Comparison of ENCODE assay signal across 8 cellular contexts in genomic region chr2:121285077-121285449, GRCh38. TPM values are rescaled to one million over a fixed set of nuclear protein-coding genes. Genes with fewer than 3 reads are reported as not detected.
DNase-seq lines count a peak whose midpoint lies in the region; ATAC-seq, FAIRE-seq and TF ChIP-seq lines count a peak whose summit lies in the region.

Gene TFCP2L1, minus strand, starts transcription at chr2:121285202. Its CDS starts 93 bp downstream, at chr2:121285109.

- no peaks in the 10 kb centered on the region for H3K9me3 Mint-ChIP-seq in mesothelial cell of epicardium

- FAIRE-seq in bronchial epithelial cell (lab: Jason Lieb, UNC) = no peak

- peaks cover 19 to 50% (median 36%) of the 10 kb centered on the region in 10 experiments for H3K4me1 ChIP-seq in BLaER1 treated with 17β-estradiol and CSF1 and Interleukin-3, amounts not matched to agents 10 nM and 100 nM

- peaks cover 0 to 11% (median 0%) of the 10 kb centered on the region in 11 experiments; a peak in 6 of 22 replicates for H3K9me3 ChIP-seq in BLaER1 treated with 17β-estradiol and CSF1 and Interleukin-3, amounts not matched to agents 10 nM and 100 nM (replicated peaks in 1 of 11)

- peak; percentile 34 to 83 for DNase-seq in NCI-H526 (lab: John Stamatoyannopoulos, UW)
- DNase-seq in bronchial epithelial cell (ENCODE audit: low read depth) = peak; percentile 30
- DNase-seq in mesothelial cell of epicardium (ENCODE audit: low spot score in 2 of 2, unreplicated experiment in 2 of 2) = peak in 1 of 2 experiments; percentile 50
- no peak for DNase-seq in ureter (ENCODE audit: low spot score)

- H3K4me1 Mint-ChIP-seq in mesothelial cell of epicardium = peaks cover 6% of the 10 kb centered on the region

- H3K27ac Mint-ChIP-seq in mesothelial cell of epicardium = no peak within 1 kb of the TSS

- peak within 1 kb of the TSS; percentile 67 for H3K4me3 Mint-ChIP-seq in mesothelial cell of epicardium

- H3K27me3 ChIP-seq in BLaER1 treated with 17β-estradiol and CSF1 and Interleukin-3, amounts not matched to agents 10 nM and 100 nM = peaks cover 28 to 39% (median 31%) of the 10 kb centered on the region in 11 experiments
- H3K27me3 ChIP-seq in bronchial epithelial cell (ENCODE audit: control insufficient read depth, insufficient read depth, low read length) = no peaks in the 10 kb centered on the region

- no peaks in the 10 kb centered on the region for H3K36me3 ChIP-seq in BLaER1 treated with 17β-estradiol and CSF1 and Interleukin-3, amounts not matched to agents 10 nM and 100 nM
- peaks cover 5% of the 10 kb centered on the region for H3K36me3 ChIP-seq in bronchial epithelial cell (ENCODE audit: control insufficient read depth, insufficient read depth, low read length)

- peak within 1 kb of the TSS; percentile 55 to 81 (median 78) for H3K4me2 ChIP-seq in BLaER1 treated with 17β-estradiol and CSF1 and Interleukin-3, amounts not matched to agents 10 nM and 100 nM

- H3K27ac ChIP-seq in BLaER1 treated with 17β-estradiol and CSF1 and Interleukin-3, amounts not matched to agents 10 nM and 100 nM = no peak within 1 kb of the TSS

- H4K20me1 ChIP-seq in BLaER1 treated with 17β-estradiol and CSF1 and Interleukin-3, amounts not matched to agents 10 nM and 100 nM = no peaks in the 10 kb centered on the region; a peak in 2 of 22 replicates

- TF ChIP-seq CTCF in bronchial epithelial cell (IDR thresholded peaks at IDR 0.05; ENCODE audit: insufficient read depth, low read length, severe bottlenecking) (no peak), mesothelial cell of epicardium (IDR thresholded peaks at IDR 0.05; ENCODE audit: unreplicated experiment) (no peak)

- peaks cover 64% of the 10 kb centered on the region for H3K27me3 Mint-ChIP-seq in mesothelial cell of epicardium (ENCODE audit: low read depth)

- H3K36me3 Mint-ChIP-seq in mesothelial cell of epicardium = no peaks in the 10 kb centered on the region

- peak within 1 kb of the TSS in 6 of 11 experiments; percentile 10 to 35 (median 26); a peak in 6 of 22 replicates for H3K9ac ChIP-seq in BLaER1 treated with 17β-estradiol and CSF1 and Interleukin-3, amounts not matched to agents 10 nM and 100 nM

- H3K4me3 ChIP-seq in BLaER1 treated with 17β-estradiol and CSF1 and Interleukin-3, amounts not matched to agents 10 nM and 100 nM = peak within 1 kb of the TSS; percentile 38 to 67 (median 51)
- H3K4me3 ChIP-seq in bronchial epithelial cell (ENCODE audit: low read depth, low read length) = peak within 1 kb of the TSS; percentile 62

- ATAC-seq in GM19397 (IDR thresholded peaks at IDR 0.05; ENCODE audit: unreplicated experiment) (peak; percentile 44), HG03159 (IDR thresholded peaks at IDR 0.05; ENCODE audit: unreplicated experiment) (no peak), GM18870 (IDR thresholded peaks at IDR 0.05; ENCODE audit: unreplicated experiment) (no peak)

RNA-seq across cellular contexts. Expression of gene TFCP2L1, which starts in this region (rescaled TPM):
- 5.5 and 10.6 TPM in 2 replicates for total RNA-seq in bronchial epithelial cell
- total RNA-seq in mesothelial cell of epicardium = 0.13 to 0.54 TPM (median 0.16 TPM) in 3 replicates
- 15.7 TPM for total RNA-seq in ureter
